ENCODE assay signal across 13 cellular contexts in genomic region chr4:102546635-102547034, GRCh38. TPM values are rescaled to one million over a fixed set of nuclear protein-coding genes. Genes with fewer than 3 reads are reported as not detected.
A peak's percentile ranks its signal among the peaks of the same experiment; 100 is the strongest.
DNase-seq lines count a peak whose midpoint lies in the region; ATAC-seq and TF ChIP-seq lines count a peak whose summit lies in the region.
"Had no signal": no experiment of that assay in that cellular context is flagged by ENCODE, and none has a peak within 500 bp of the region (broad histone marks: within the 10 kb centered on the region; RNA-seq: fewer than 3 reads in every experiment).

No MANE protein-coding gene starts in this region.

- no peak overlapping the region for H2AFZ ChIP-seq in PC-3 (ENCODE audit: low read length)

- H3K27me3 Mint-ChIP-seq in activated naive CD8-positive, alpha-beta T cell = no peaks in the 10 kb centered on the region
- H3K27me3 Mint-ChIP-seq: brain had no signal

- H3K4me1 ChIP-seq in gastroesophageal sphincter (no peaks in the 10 kb centered on the region), PC-3 (ENCODE audit: insufficient read depth, low read length) (no peaks in the 10 kb centered on the region)

- no peaks in the 10 kb centered on the region for H4K20me1 ChIP-seq in PC-3 (ENCODE audit: low read length)

- no peaks in the 10 kb centered on the region for H3K9me3 Mint-ChIP-seq in activated naive CD8-positive, alpha-beta T cell (ENCODE audit: low read depth)
- H3K9me3 Mint-ChIP-seq: brain had no signal

- CTCF ChIA-PET in PC-3 (lab: Charles Lee) = no interaction called here

- no peak for TF ChIP-seq CTCF in lower leg skin (IDR thresholded peaks at IDR 0.05)
- TF ChIP-seq CTCF in gastroesophageal sphincter (IDR thresholded peaks at IDR 0.05) = no peak
- TF ChIP-seq CTCF in GM20000 (IDR thresholded peaks at IDR 0.05; ENCODE audit: extremely low read depth, missing control alignments) = no peak
- no peak for TF ChIP-seq CTCF in PC-3 (conservative IDR thresholded peaks at IDR 0.05; ENCODE audit: low read depth, low read length)

- no peak for TF ChIP-seq EP300 in gastroesophageal sphincter (IDR thresholded peaks at IDR 0.05)

- no peak overlapping the region for H3K4me3 Mint-ChIP-seq in activated naive CD8-positive, alpha-beta T cell
- H3K4me3 Mint-ChIP-seq: brain had no signal

- peak overlapping the region; percentile 41 for H3K27ac Mint-ChIP-seq in activated naive CD8-positive, alpha-beta T cell
- H3K27ac Mint-ChIP-seq: brain had no signal

- POLR2A ChIA-PET in PC-3 (lab: Charles Lee; ENCODE audit: unreplicated experiment) = no interaction called here

- TF ChIP-seq POLR2A in lower leg skin (IDR thresholded peaks at IDR 0.05) = no peak
- no peak for TF ChIP-seq POLR2A in gastroesophageal sphincter (IDR thresholded peaks at IDR 0.05)

- DNase-seq in CD1c-positive myeloid dendritic cell (ENCODE audit: extremely low spot score) (peak; percentile 58), lower leg skin (ENCODE audit: low spot score in 2 of 2) (no peak), GM20000 (ENCODE audit: low spot score) (no peak), PC-3 (no peak)
- DNase-seq: activated CD8-positive, alpha-beta memory T cell treated with anti-CD3 and anti-CD28 coated beads, Interleukin-2, amount 50 U/mL, for 4 hours; HCEC 1CT; heart left ventricle; T1000 had no signal

- H3K27me3 ChIP-seq in gastroesophageal sphincter (no peaks in the 10 kb centered on the region), PC-3 (ENCODE audit: low read length) (no peaks in the 10 kb centered on the region)
- H3K27me3 ChIP-seq: heart left ventricle had no signal

- H3K9me3 ChIP-seq in gastroesophageal sphincter = no peaks in the 10 kb centered on the region
- no peaks in the 10 kb centered on the region for H3K9me3 ChIP-seq in PC-3 (ENCODE audit: low read length)
- H3K9me3 ChIP-seq: heart left ventricle had no signal

- H3K4me1 Mint-ChIP-seq in activated naive CD8-positive, alpha-beta T cell (ENCODE audit: low read depth) = peaks cover 73% of the 10 kb centered on the region

- H3K27ac ChIP-seq in gastroesophageal sphincter (no peak overlapping the region), PC-3 (ENCODE audit: low read length) (no peak overlapping the region)
- H3K27ac ChIP-seq: heart left ventricle had no signal

- intact Hi-C loops in lower leg skin (cut with DNase I; ENCODE audit: low total_unique reads) (no loop called here), PC-3 (cut with micrococcal nuclease) (no loop called here)

- no peak overlapping the region for H3K9ac ChIP-seq in PC-3 (ENCODE audit: low read length)

- H3K4me3 ChIP-seq in lower leg skin (ENCODE audit: low read depth, poor library complexity, severe bottlenecking) (no peak overlapping the region), gastroesophageal sphincter (no peak overlapping the region), PC-3 (ENCODE audit: low read length) (no peak overlapping the region)
- H3K4me3 ChIP-seq: heart left ventricle had no signal

- peaks cover 33% of the 10 kb centered on the region for H3K36me3 Mint-ChIP-seq in activated naive CD8-positive, alpha-beta T cell

- no peaks in the 10 kb centered on the region for H3F3A ChIP-seq in PC-3 (ENCODE audit: low read length, unreplicated experiment)

- BruUV-seq in PC-3 (replicated peaks; lab: Mats Ljungman, UMichigan) = no TSS peak

- no peaks in the 10 kb centered on the region for H3K79me2 ChIP-seq in PC-3 (ENCODE audit: low read length)

- H3K36me3 ChIP-seq in gastroesophageal sphincter (peaks cover 0 to 18% of the 10 kb centered on the region in 2 donors), PC-3 (ENCODE audit: low read depth, low read length) (0 out of 2 replicates have a peak, but pooled peaks cover 5% of the 10 kb centered on the region)

- peak; percentile 38 for ATAC-seq in GM19328 (IDR thresholded peaks at IDR 0.05; ENCODE audit: unreplicated experiment)
- peak; percentile 52 for ATAC-seq in HG03039 (IDR thresholded peaks at IDR 0.05; ENCODE audit: unreplicated experiment)
- ATAC-seq in gastroesophageal sphincter = no peak
- ATAC-seq in PC-3 = no peak
- ATAC-seq: heart left ventricle had no signal

- no peaks in the 10 kb centered on the region for H3K9me2 ChIP-seq in PC-3 (replicated peaks; ENCODE audit: low read length)

- H3K4me2 ChIP-seq in PC-3 (ENCODE audit: low read length) = no peak overlapping the region

RNA-seq across cellular contexts. Expression of gene NFKB1, which starts 45.5 kb away (rescaled TPM):
- 10 to 100 TPM; 37.9 to 45.5 (median 43.4) TPM for total RNA-seq in lower leg skin
- 10 to 100 TPM; 27.6 to 50.1 (median 43.8) TPM for total RNA-seq in gastroesophageal sphincter
- total RNA-seq in PC-3 (2014; rRNA removed) = 22.2 and 22.4 TPM in 2 replicates

Comparison
In these comparisons a context has a peak if more than half of its experiments do, and no peak if none do; other contexts are left out.
1. ATAC-seq: peak in GM19328 (single experiment) and HG03039 (single experiment); none in gastroesophageal sphincter (single experiment) and PC-3 (single experiment).